Comparison of ENCODE assay signal across 1 cellular context in genomic region chr6:42507195-42507594, GRCh38.
TF ChIP-seq lines count a peak whose summit lies in the region.

No MANE protein-coding gene starts in this region.

TF ChIP-seq in GM12878, 131 proteins besides CTCF, POLR2A, EP300 and RAD21 (continued from another document):
- TF ChIP-seq ATF2 (IDR thresholded peaks at IDR 0.05; ENCODE audit: low read length), result peak; percentile 95
- TF ChIP-seq E2F8 (IDR thresholded peaks at IDR 0.05; ENCODE audit: low read depth, partially characterized antibody), result no peak
- no peak for TF ChIP-seq ZSCAN29 (IDR thresholded peaks at IDR 0.05)
- no peak for TF ChIP-seq STAT3 (IDR thresholded peaks at IDR 0.05; ENCODE audit: low read depth, low read length)
- TF ChIP-seq MXI1 (IDR thresholded peaks at IDR 0.05; ENCODE audit: low read depth, low read length), result no peak
- TF ChIP-seq NFXL1 (IDR thresholded peaks at IDR 0.05; ENCODE audit: borderline replicate concordance), result no peak
- TF ChIP-seq FOXM1 (IDR thresholded peaks at IDR 0.05; ENCODE audit: low read depth, low read length), result peak; percentile 59; the same call in 1 of the 2 replicates
- peak; percentile 85 for TF ChIP-seq TCF12 (IDR thresholded peaks at IDR 0.05; ENCODE audit: low read depth, low read length)
- 0 out of 2 replicates have a peak, but pooled peaks have one; percentile 59 for TF ChIP-seq YBX1 (IDR thresholded peaks at IDR 0.05)
- no peak for TF ChIP-seq BCLAF1 (IDR thresholded peaks at IDR 0.05)
- peak; percentile 99 for TF ChIP-seq MEF2B (IDR thresholded peaks at IDR 0.05; ENCODE audit: partially characterized antibody, poor library complexity, severe bottlenecking)
- peak; percentile 80 for TF ChIP-seq IKZF1 (conservative IDR thresholded peaks at IDR 0.05)
- TF ChIP-seq SP1 (IDR thresholded peaks at IDR 0.05; ENCODE audit: low read depth, low read length), result no peak
- no peak for TF ChIP-seq SUZ12 (IDR thresholded peaks at IDR 0.05; ENCODE audit: unreplicated experiment)
- TF ChIP-seq SREBF2 (IDR thresholded peaks at IDR 0.05; ENCODE audit: low read length), result no peak
- TF ChIP-seq E4F1 (IDR thresholded peaks at IDR 0.05; ENCODE audit: borderline replicate concordance, partially characterized antibody), result no peak
- TF ChIP-seq GATAD2B (conservative IDR thresholded peaks at IDR 0.05; ENCODE audit: low read depth), result peak; percentile 95
- TF ChIP-seq ZNF384 (IDR thresholded peaks at IDR 0.05; ENCODE audit: borderline replicate concordance, low read depth, low read length), result peak; percentile 36; the same call in 1 of the 2 replicates
